18 cellular contexts compared by ENCODE assay signal in the genomic region with DNA sequence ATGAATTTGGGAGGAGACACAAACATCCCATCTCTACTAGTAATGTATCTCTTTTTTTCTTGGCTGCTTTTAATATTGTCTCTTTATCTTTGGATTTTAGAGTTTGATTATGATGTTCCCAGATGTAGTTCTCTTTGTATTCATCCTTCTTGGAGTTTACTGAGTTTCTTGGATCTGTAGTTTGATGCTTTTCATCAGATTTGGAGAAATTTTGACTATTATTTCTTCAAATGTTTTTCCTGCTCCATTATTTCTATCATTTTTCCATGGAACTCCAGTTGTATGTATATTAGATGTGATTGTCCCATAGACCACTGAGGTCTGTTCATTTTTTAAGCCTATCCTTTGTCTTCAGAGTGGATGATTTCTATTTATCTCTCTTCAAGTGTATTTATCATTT.
"Had no signal": no experiment of that assay in that cellular context is flagged by ENCODE, and none has a peak within 500 bp of the region (broad histone marks: within the 10 kb centered on the region; RNA-seq: fewer than 3 reads in every experiment).

No MANE protein-coding gene starts in this region.

- H3K27ac ChIP-seq: neural progenitor cell, neutrophil, ovary, pancreas, parathyroid adenoma, prostate gland, psoas muscle, right atrium auricular region, right lobe of liver, sigmoid colon, skin epidermis, spleen had no signal

- ATAC-seq: naive thymus-derived CD8-positive, alpha-beta T cell; natural killer cell; natural killer cell treated with Interleukin-12 subunit alpha and Interleukin-12 subunit beta and Interleukin-15 and Interleukin-18, amount 100 ng/mL, for 72 hours; pancreas; psoas muscle; right cardiac atrium; right lobe of liver; sciatic nerve had no signal

- H3K9me3 ChIP-seq: neutrophil, ovary, pancreas, prostate gland had no signal

- H3K4me3 ChIP-seq: neural progenitor cell, ovary, pancreas, prostate gland, psoas muscle, right atrium auricular region, right lobe of liver, sigmoid colon, skin epidermis, smooth muscle cell, spleen had no signal

- H3K4me1 ChIP-seq: parathyroid adenoma, right lobe of liver had no signal

- H3K36me3 ChIP-seq: neural progenitor cell, neutrophil, ovary, pancreas, prostate gland, right atrium auricular region, right lobe of liver, sigmoid colon, spleen had no signal
